In genomic region chr19:18799389-18799970, GRCh38 we compare ENCODE assay signal across 36 cellular contexts. TPM values are rescaled to one million over a fixed set of nuclear protein-coding genes. Genes with fewer than 3 reads are reported as not detected.
"Had no signal": no experiment of that assay in that cellular context is flagged by ENCODE, and none has a peak within 500 bp of the region (broad histone marks: within the 10 kb centered on the region; RNA-seq: fewer than 3 reads in every experiment).

No MANE protein-coding gene starts in this region.

- H3K9me3 ChIP-seq: adrenal gland, body of pancreas, breast epithelium had no signal

- H3K4me3 ChIP-seq: adrenal gland, body of pancreas, breast epithelium had no signal

- ATAC-seq: activated CD8-positive, alpha-beta T cell treated with anti-CD3 and anti-CD28 coated beads for 36 hours; activated naive CD4-positive, alpha-beta T cell treated with anti-CD3 and anti-CD28 coated beads, Interleukin-2, amount 50 U/mL, for 72 hours; activated T-cell treated with anti-CD3 and anti-CD28 coated beads, Interleukin-2, amount 50 U/mL, for 4 hours; activated T-cell treated with anti-CD3 and anti-CD28 coated beads, Interleukin-2, amount 50 U/mL, for 72 hours; activated T-helper 17 cell treated with anti-CD3 and anti-CD28 coated beads, Interleukin-2, amount 50 U/mL, for 72 hours; body of pancreas had no signal

- H3K27me3 ChIP-seq: body of pancreas, breast epithelium had no signal

- H3K27ac ChIP-seq: adrenal gland, body of pancreas, brain microvascular endothelial cell, breast epithelium, VCaP had no signal

- DNase-seq: activated B cell treated with CpG ODN at 0.5 μM for 24 hours; activated CD4-positive, alpha-beta memory T cell treated with anti-CD3 and anti-CD28 coated beads for 36 hours; activated CD4-positive, alpha-beta T cell treated with anti-CD3 and anti-CD28 coated beads for 4 hours; activated CD4-positive, alpha-beta T cell treated with anti-CD3 and anti-CD28 coated beads, Interleukin-2, amount 10 ng/mL, durations not matched to agents 24 days and 14 days; activated CD4-positive, alpha-beta T cell treated with anti-CD3 and anti-CD28 coated beads, Interleukin-2, amount 50 U/mL, for 1 hour; activated CD4-positive, alpha-beta T cell treated with anti-CD3 and anti-CD28 coated beads, Interleukin-2, amount 50 U/mL, for 4 hours; activated CD4-positive, CD25-positive, alpha-beta regulatory T cell treated with anti-CD3 and anti-CD28 coated beads, Interleukin-2, amount 50 U/mL, for 72 hours; activated CD8-positive, alpha-beta memory T cell treated with anti-CD3 and anti-CD28 coated beads, Interleukin-2, amount 50 U/mL, for 4 hours; activated CD8-positive, alpha-beta T cell treated with anti-CD3 and anti-CD28 coated beads for 36 hours; activated effector memory CD4-positive, alpha-beta T cell treated with anti-CD3 and anti-CD28 coated beads, Interleukin-2, amount 50 U/mL, for 16 hours; activated gamma-delta T cell treated with Interleukin-2 at 50 U/mL for 16 hours; activated naive CD4-positive, alpha-beta T cell; activated naive CD4-positive, alpha-beta T cell treated with anti-CD3 and anti-CD28 coated beads for 36 hours; activated naive CD4-positive, alpha-beta T cell treated with anti-CD3 and anti-CD28 coated beads, Interleukin-2, amount 50 U/mL, for 16 hours; activated naive CD8-positive, alpha-beta T cell treated with anti-CD3 and anti-CD28 coated beads for 36 hours; activated T-cell treated with anti-CD3 and anti-CD28 coated beads for 4 hours; activated T-cell treated with anti-CD3 and anti-CD28 coated beads, Interleukin-2, amount 50 U/mL, for 1 hour; activated T-cell treated with anti-CD3 and anti-CD28 coated beads, Interleukin-2, amount 50 U/mL, for 4 hours; activated T-cell treated with anti-CD3 and anti-CD28 coated beads, Interleukin-2, amount 50 U/mL, for 72 hours; adrenal gland; amniotic stem cell; aorta; body of pancreas; brain microvascular endothelial cell; central memory CD4-positive, alpha-beta T cell; T-helper 2 cell; T-helper 9 cell had no signal

- H3K36me3 ChIP-seq: adrenal gland, brain microvascular endothelial cell, breast epithelium had no signal

- FAIRE-seq: astrocyte, TTC549 had no signal

- H3K4me1 ChIP-seq: adrenal gland, body of pancreas had no signal

RNA-seq across cellular contexts. Expression of gene COMP, which starts 8.4 kb away (rescaled TPM):
- total RNA-seq: activated CD4-positive, alpha-beta memory T cell treated with anti-CD3 and anti-CD28 coated beads for 36 hours; activated CD4-positive, alpha-beta T cell treated with anti-CD3 and anti-CD28 coated beads, Interleukin-2, amount 10 ng/mL, durations not matched to agents 24 days and 14 days; activated CD8-positive, alpha-beta memory T cell treated with anti-CD3 and anti-CD28 coated beads for 36 hours; activated CD8-positive, alpha-beta T cell treated with anti-CD3 and anti-CD28 coated beads for 36 hours; activated naive CD4-positive, alpha-beta T cell treated with anti-CD3 and anti-CD28 coated beads for 36 hours; activated naive CD4-positive, alpha-beta T cell treated with anti-CD3 and anti-CD28 coated beads, Interleukin-2, amount 50 U/mL, for 72 hours; activated naive CD8-positive, alpha-beta T cell treated with anti-CD3 and anti-CD28 coated beads for 36 hours; activated T-cell treated with anti-CD3 and anti-CD28 coated beads, Interleukin-2, amount 50 U/mL, for 4 hours; activated T-cell treated with anti-CD3 and anti-CD28 coated beads, Interleukin-2, amount 50 U/mL, for 72 hours; activated T-helper 1 cell treated with anti-CD3 and anti-CD28 coated beads, Interleukin-12 subunit alpha, Interleukin-12 subunit beta, Interleukin-2, Interleukin-4 antibody, amounts not matched to agents 30 ng/mL and 10 ng/mL and 1 ng/mL, durations not matched to agents 14 hours and 24 hours and 36 hours; activated T-helper 17 cell treated with anti-CD3 and anti-CD28 coated beads, Interleukin-2, amount 50 U/mL, for 72 hours; cerebellum had no signal
